In genomic region chr10:38094158-38094922, GRCh38 we compare ENCODE assay signal across 8 cellular contexts. TPM values are rescaled to one million over a fixed set of nuclear protein-coding genes. Genes with fewer than 3 reads are reported as not detected.
A peak's percentile ranks its signal among the peaks of the same experiment; 100 is the strongest.
DNase-seq lines count a peak whose midpoint lies in the region; ATAC-seq and TF ChIP-seq lines count a peak whose summit lies in the region.

ZNF37A (plus strand) TSS chr10:38094337; CDS start chr10:38096618, 2,281 bp downstream.

- H3K36me3 Mint-ChIP-seq in activated CD4-positive, alpha-beta memory T cell treated with anti-CD3 and anti-CD28 coated beads for 36 hours: peaks cover 44% of the 10 kb centered on the region

- H3K4me1 ChIP-seq in duodenal mucosa (ENCODE audit: control insufficient read depth in 1 of 2, insufficient read depth in 2 of 2, low read length in 2 of 2): peaks cover 3 to 13% of the 10 kb centered on the region in 2 donors

- H3K27me3 Mint-ChIP-seq in activated CD4-positive, alpha-beta memory T cell treated with anti-CD3 and anti-CD28 coated beads for 36 hours: no peaks in the 10 kb centered on the region

- peak within 1 kb of the TSS; percentile 76 for H3K27ac ChIP-seq in duodenal mucosa (ENCODE audit: low read depth, low read length)

- H3K9me3 ChIP-seq in duodenal mucosa (ENCODE audit: control insufficient read depth in 1 of 2, low read length in 2 of 2): peaks cover 0 to 3% of the 10 kb centered on the region in 2 donors

- no peak for TF ChIP-seq CTCF in lower leg skin (IDR thresholded peaks at IDR 0.05)

- ATAC-seq in GM19438 (IDR thresholded peaks at IDR 0.05; ENCODE audit: low read depth, unreplicated experiment) (peak; percentile 96), HG03575 (IDR thresholded peaks at IDR 0.05; ENCODE audit: extremely low read depth, insufficient number of reproducible peaks, low FRiP score, unreplicated experiment) (peak; percentile 99)

- H3K9me3 Mint-ChIP-seq in activated CD4-positive, alpha-beta memory T cell treated with anti-CD3 and anti-CD28 coated beads for 36 hours: peaks cover 11% of the 10 kb centered on the region

- peaks cover 22% of the 10 kb centered on the region for H3K4me1 Mint-ChIP-seq in activated CD4-positive, alpha-beta memory T cell treated with anti-CD3 and anti-CD28 coated beads for 36 hours (ENCODE audit: low read depth)

- H3K27me3 ChIP-seq in duodenal mucosa (ENCODE audit: control insufficient read depth in 1 of 2, insufficient read depth in 2 of 2, low read length in 2 of 2): no peaks in the 10 kb centered on the region

- intact Hi-C loops in activated CD4-positive, alpha-beta memory T cell treated with anti-CD3 and anti-CD28 coated beads for 36 hours (cut with micrococcal nuclease): loop anchor here (1.0 to 5.0 kb wide), 7 partner anchors 46 to 1207 kb away; partner anchors contain the start of genes ZNF248, ZNF25 and ZNF33A
- intact Hi-C loops in lower leg skin (cut with DNase I; ENCODE audit: low total_unique reads): loop anchor here (10.0 kb wide), 1 partner anchor 120 kb away; the partner anchor contains the start of gene ZNF25

- TF ChIP-seq POLR2A in lower leg skin (IDR thresholded peaks at IDR 0.05): no peak

- peaks cover 7 to 28% of the 10 kb centered on the region in 2 donors for H3K36me3 ChIP-seq in duodenal mucosa (ENCODE audit: control insufficient read depth in 1 of 2, insufficient read depth in 2 of 2, low read length in 2 of 2)

- peak within 1 kb of the TSS; percentile 81 for H3K27ac Mint-ChIP-seq in activated CD4-positive, alpha-beta memory T cell treated with anti-CD3 and anti-CD28 coated beads for 36 hours

- DNase-seq in CD1c-positive myeloid dendritic cell (ENCODE audit: extremely low spot score) (peak; percentile 97), NCI-H82 treated with DMSO at 0.1 percent for 48 hours (lab: John Stamatoyannopoulos, UW; ENCODE audit: unreplicated experiment) (peak; percentile 78), lower leg skin (ENCODE audit: low spot score in 2 of 2) (peak; percentile 96 to 98)
- peak; percentile 94 for DNase-seq in activated CD4-positive, alpha-beta memory T cell treated with anti-CD3 and anti-CD28 coated beads for 36 hours
- DNase-seq in stimulated activated CD4-positive, alpha-beta T cell treated with anti-CD3 and anti-CD28 coated beads, Interleukin-4, amount 100 ng/mL, for 48 hours (ENCODE audit: low read depth in 2 of 2): peak; percentile 81 to 82

- H3K9ac ChIP-seq in duodenal mucosa (ENCODE audit: low read depth in 1 of 2, low read length in 2 of 2): peak within 1 kb of the TSS; percentile 86

- H3K4me3 Mint-ChIP-seq in activated CD4-positive, alpha-beta memory T cell treated with anti-CD3 and anti-CD28 coated beads for 36 hours: peak within 1 kb of the TSS; percentile 84

- POLR2A ChIA-PET in activated CD4-positive, alpha-beta memory T cell treated with anti-CD3 and anti-CD28 coated beads for 36 hours (lab: Charles Lee): interaction anchor here (1.3 to 1.5 kb wide), 3 partner anchors 83 to 117 kb away, joined by 4 to 9 read pairs (median 4); partner anchors contain the start of genes ZNF25 and ZNF33A

- CTCF ChIA-PET in activated CD4-positive, alpha-beta memory T cell treated with anti-CD3 and anti-CD28 coated beads for 36 hours (lab: Charles Lee): interaction anchor here (3.0 kb wide), 1 partner anchor 118 kb away, joined by 17 read pairs; the partner anchor contains the start of gene ZNF25

- 0% methylated on average over 51 to 59 of the region's 59 CpGs for WGBS in lower leg skin, 2 donors

- H3K4me3 ChIP-seq in duodenal mucosa (ENCODE audit: low read depth in 1 of 2, low read length in 2 of 2): peak within 1 kb of the TSS; percentile 96
- peak within 1 kb of the TSS; percentile 85 for H3K4me3 ChIP-seq in lower leg skin (ENCODE audit: low read depth, poor library complexity, severe bottlenecking)

RNA-seq across cellular contexts. Expression of gene ZNF37A, which starts in this region (rescaled TPM):
- total RNA-seq in activated CD4-positive, alpha-beta memory T cell treated with anti-CD3 and anti-CD28 coated beads for 36 hours: 10 to 100 TPM; 19.0 to 21.0 TPM
- 10 to 100 TPM in 1 of 4 donors, 1 to 10 TPM in 3; 6.5 to 11.3 (median 9.6) TPM for total RNA-seq in lower leg skin

Comparison
In these comparisons a context has a peak if more than half of its experiments do, and no peak if none do; other contexts are left out.
1. Peak in every context shown above with its lines: DNase-seq, ATAC-seq, H3K4me3 ChIP-seq and H3K27ac ChIP-seq.